14 cellular contexts compared by ENCODE assay signal in genomic region chr2:166792808-166793207, GRCh38.
"Had no signal": no experiment of that assay in that cellular context is flagged by ENCODE, and none has a peak within 500 bp of the region (broad histone marks: within the 10 kb centered on the region; RNA-seq: fewer than 3 reads in every experiment).

No MANE protein-coding gene starts in this region.

- H3K4me3 Mint-ChIP-seq: activated naive CD4-positive, alpha-beta T cell treated with anti-CD3 and anti-CD28 coated beads for 36 hours; activated T-helper 17 cell treated with anti-CD3 and anti-CD28 coated beads, Interleukin-2, amount 50 U/mL, for 72 hours; natural killer cell; stimulated activated effector memory CD8-positive, alpha-beta T cell treated with anti-CD3 and anti-CD28 coated beads, Interleukin-12 subunit alpha, Interleukin-12 subunit beta, amount 100 ng/mL, for 72 hours; type B pancreatic cell had no signal

- ATAC-seq: activated T-helper 17 cell treated with anti-CD3 and anti-CD28 coated beads, Interleukin-2, amount 50 U/mL, for 72 hours; left lobe of liver; natural killer cell; right lobe of liver; stimulated activated effector memory CD8-positive, alpha-beta T cell treated with anti-CD3 and anti-CD28 coated beads, Interleukin-12 subunit alpha, Interleukin-12 subunit beta, amount 100 ng/mL, for 72 hours had no signal

- DNase-seq: activated CD4-positive, alpha-beta T cell treated with anti-CD3 and anti-CD28 coated beads for 4 hours; activated naive CD4-positive, alpha-beta T cell treated with anti-CD3 and anti-CD28 coated beads for 36 hours; head of caudate nucleus; mammary epithelial cell; natural killer cell; right lobe of liver; WERI-Rb-1 had no signal

- H3K4me1 Mint-ChIP-seq: activated T-helper 17 cell treated with anti-CD3 and anti-CD28 coated beads, Interleukin-2, amount 50 U/mL, for 72 hours; natural killer cell; stimulated activated effector memory CD8-positive, alpha-beta T cell treated with anti-CD3 and anti-CD28 coated beads, Interleukin-12 subunit alpha, Interleukin-12 subunit beta, amount 100 ng/mL, for 72 hours had no signal

- H3K36me3 Mint-ChIP-seq: stimulated activated effector memory CD8-positive, alpha-beta T cell treated with anti-CD3 and anti-CD28 coated beads, Interleukin-12 subunit alpha, Interleukin-12 subunit beta, amount 100 ng/mL, for 72 hours; type B pancreatic cell had no signal

- H3K27ac ChIP-seq: cardiac muscle cell, esophagus muscularis mucosa, prostate gland, right lobe of liver, WERI-Rb-1 had no signal

- H3K9me3 Mint-ChIP-seq: type B pancreatic cell had no signal

- H3K27me3 Mint-ChIP-seq: activated T-helper 17 cell treated with anti-CD3 and anti-CD28 coated beads, Interleukin-2, amount 50 U/mL, for 72 hours; type B pancreatic cell had no signal

- H3K27ac Mint-ChIP-seq: activated naive CD4-positive, alpha-beta T cell treated with anti-CD3 and anti-CD28 coated beads for 36 hours; activated T-helper 17 cell treated with anti-CD3 and anti-CD28 coated beads, Interleukin-2, amount 50 U/mL, for 72 hours; natural killer cell; stimulated activated effector memory CD8-positive, alpha-beta T cell treated with anti-CD3 and anti-CD28 coated beads, Interleukin-12 subunit alpha, Interleukin-12 subunit beta, amount 100 ng/mL, for 72 hours; type B pancreatic cell had no signal
